Comparison of ENCODE assay signal across 16 cellular contexts in genomic region chr11:61102667-61103491, GRCh38. TPM values are rescaled to one million over a fixed set of nuclear protein-coding genes. Genes with fewer than 3 reads are reported as not detected.
DNase-seq lines count a peak whose midpoint lies in the region; ATAC-seq and TF ChIP-seq lines count a peak whose summit lies in the region.
"Had no signal": no experiment of that assay in that cellular context is flagged by ENCODE, and none has a peak within 500 bp of the region (broad histone marks: within the 10 kb centered on the region; RNA-seq: fewer than 3 reads in every experiment).

No MANE protein-coding gene starts in this region.

- peak overlapping the region; percentile 100 for H3K4me3 ChIP-seq in naive thymus-derived CD4-positive, alpha-beta T cell (ENCODE audit: low read length)
- H3K4me3 ChIP-seq in upper lobe of right lung = peak overlapping the region; percentile 35
- H3K4me3 ChIP-seq: smooth muscle cell had no signal

- intact Hi-C loops in activated naive CD4-positive, alpha-beta T cell treated with anti-CD3 and anti-CD28 coated beads for 36 hours (cut with micrococcal nuclease) = loop anchor here (1.0 to 2.0 kb wide), 8 partner anchors 8 to 188 kb away; partner anchors contain the start of gene TMEM109
- intact Hi-C loops in naive thymus-derived CD4-positive, alpha-beta T cell (cut with micrococcal nuclease) = loop anchor here (1.0 to 5.0 kb wide), 11 partner anchors 8 to 133 kb away; partner anchors contain the start of gene CD6 (in 1 of the 2)
- intact Hi-C loops in upper lobe of right lung (cut with DNase I) = no loop called here

- ATAC-seq in naive thymus-derived CD4-positive, alpha-beta T cell = peak; percentile 28
- ATAC-seq in upper lobe of right lung (peak; percentile 39), omental fat pad (ENCODE audit: low FRiP score) (no peak)

- no peak for TF ChIP-seq CTCF in upper lobe of right lung (IDR thresholded peaks at IDR 0.05)
- no peak for TF ChIP-seq CTCF in HFFc6 (IDR thresholded peaks at IDR 0.05)
- no peak for TF ChIP-seq CTCF in omental fat pad (IDR thresholded peaks at IDR 0.05)

- H3K36me3 ChIP-seq in naive thymus-derived CD4-positive, alpha-beta T cell (ENCODE audit: control insufficient read depth in 2 of 3, insufficient read depth in 3 of 3, low read length in 3 of 3) = peaks cover 0 to 39% (median 7%) of the 10 kb centered on the region in 3 experiments
- H3K36me3 ChIP-seq in upper lobe of right lung = no peaks in the 10 kb centered on the region

- no peaks in the 10 kb centered on the region for H3K27me3 Mint-ChIP-seq in activated naive CD4-positive, alpha-beta T cell treated with anti-CD3 and anti-CD28 coated beads for 36 hours (ENCODE audit: low read depth)
- no peaks in the 10 kb centered on the region for H3K27me3 Mint-ChIP-seq in activated naive CD8-positive, alpha-beta T cell treated with anti-CD3 and anti-CD28 coated beads for 36 hours
- no peaks in the 10 kb centered on the region for H3K27me3 Mint-ChIP-seq in naive thymus-derived CD4-positive, alpha-beta T cell
- peaks cover 13% of the 10 kb centered on the region for H3K27me3 Mint-ChIP-seq in HFFc6 (ENCODE audit: insufficient read depth)

- CTCF ChIA-PET in activated naive CD4-positive, alpha-beta T cell treated with anti-CD3 and anti-CD28 coated beads for 36 hours (lab: Charles Lee) = interaction anchor here (1.5 kb wide), 1 partner anchor 10 kb away, joined by 3 read pairs; no protein-coding TSS in a partner anchor
- CTCF ChIA-PET in naive thymus-derived CD4-positive, alpha-beta T cell (lab: Charles Lee) = interaction anchor here (0.7 to 1.6 kb wide), 3 partner anchors 22 to 121 kb away, joined by 3 to 6 read pairs (median 4); no protein-coding TSS in a partner anchor

- H3K27ac Mint-ChIP-seq in activated naive CD4-positive, alpha-beta T cell treated with anti-CD3 and anti-CD28 coated beads for 36 hours = no peak overlapping the region
- no peak overlapping the region for H3K27ac Mint-ChIP-seq in activated naive CD8-positive, alpha-beta T cell treated with anti-CD3 and anti-CD28 coated beads for 36 hours
- no peak overlapping the region for H3K27ac Mint-ChIP-seq in naive thymus-derived CD4-positive, alpha-beta T cell
- H3K27ac Mint-ChIP-seq in HFFc6 = no peak overlapping the region

- POLR2A ChIA-PET in naive thymus-derived CD4-positive, alpha-beta T cell (lab: Charles Lee) = interaction anchor here (0.7 to 2.6 kb wide), 23 partner anchors 10 to 168 kb away, joined by 3 to 45 read pairs (median 5); partner anchors contain the start of gene VPS37C

- peaks cover 30% of the 10 kb centered on the region for H3K4me1 Mint-ChIP-seq in activated naive CD4-positive, alpha-beta T cell treated with anti-CD3 and anti-CD28 coated beads for 36 hours (ENCODE audit: low read depth)
- peaks cover 29% of the 10 kb centered on the region for H3K4me1 Mint-ChIP-seq in activated naive CD8-positive, alpha-beta T cell treated with anti-CD3 and anti-CD28 coated beads for 36 hours
- H3K4me1 Mint-ChIP-seq in naive thymus-derived CD4-positive, alpha-beta T cell = peaks cover 16 to 48% (median 40%) of the 10 kb centered on the region in 7 donors
- no peaks in the 10 kb centered on the region for H3K4me1 Mint-ChIP-seq in HFFc6 (ENCODE audit: low read depth)

- no peaks in the 10 kb centered on the region for H3K27me3 ChIP-seq in naive thymus-derived CD4-positive, alpha-beta T cell (ENCODE audit: control insufficient read depth in 2 of 2, insufficient read depth in 2 of 2, low read length in 2 of 2)
- H3K27me3 ChIP-seq in upper lobe of right lung = peaks cover 4% of the 10 kb centered on the region

- H3K4me1 ChIP-seq in naive thymus-derived CD4-positive, alpha-beta T cell (ENCODE audit: control insufficient read depth in 2 of 2, insufficient read depth in 2 of 2, low read length in 2 of 2) = peaks cover 39 to 45% of the 10 kb centered on the region in 2 donors
- H3K4me1 ChIP-seq in upper lobe of right lung = no peaks in the 10 kb centered on the region

- DNase-seq in activated naive CD4-positive, alpha-beta T cell treated with anti-CD3 and anti-CD28 coated beads for 36 hours = peak; percentile 67
- no peak for DNase-seq in activated naive CD4-positive, alpha-beta T cell treated with anti-CD3 and anti-CD28 coated beads, Interleukin-2, amount 50 U/mL, for 16 hours
- peak; percentile 46 for DNase-seq in activated naive CD8-positive, alpha-beta T cell treated with anti-CD3 and anti-CD28 coated beads for 36 hours
- peak in 3 of 9 donors; percentile 39 to 47 (median 40) for DNase-seq in naive thymus-derived CD4-positive, alpha-beta T cell
- DNase-seq in upper lobe of right lung (peak; percentile 50), HFFc6 (no peak), T1000 (lab: John Stamatoyannopoulos, UW) (no peak), omental fat pad (ENCODE audit: low spot score) (no peak)
- DNase-seq: GOT3, NCI-H1105, NCI-H524 treated with DMSO at 0.1 percent for 48 hours had no signal

- H3K4me3 Mint-ChIP-seq in activated naive CD4-positive, alpha-beta T cell treated with anti-CD3 and anti-CD28 coated beads for 36 hours = no peak overlapping the region
- no peak overlapping the region for H3K4me3 Mint-ChIP-seq in activated naive CD8-positive, alpha-beta T cell treated with anti-CD3 and anti-CD28 coated beads for 36 hours
- H3K4me3 Mint-ChIP-seq in naive thymus-derived CD4-positive, alpha-beta T cell = peak overlapping the region in 1 of 10 donors; percentile 97
- no peak overlapping the region for H3K4me3 Mint-ChIP-seq in HFFc6

- no peaks in the 10 kb centered on the region for H3K9me3 ChIP-seq in naive thymus-derived CD4-positive, alpha-beta T cell (ENCODE audit: control insufficient read depth in 2 of 3, low read length in 3 of 3)
- H3K9me3 ChIP-seq in upper lobe of right lung = no peaks in the 10 kb centered on the region

- no peaks in the 10 kb centered on the region for H3K9me3 Mint-ChIP-seq in activated naive CD4-positive, alpha-beta T cell treated with anti-CD3 and anti-CD28 coated beads for 36 hours
- no peaks in the 10 kb centered on the region for H3K9me3 Mint-ChIP-seq in activated naive CD8-positive, alpha-beta T cell treated with anti-CD3 and anti-CD28 coated beads for 36 hours
- no peaks in the 10 kb centered on the region for H3K9me3 Mint-ChIP-seq in naive thymus-derived CD4-positive, alpha-beta T cell
- no peaks in the 10 kb centered on the region for H3K9me3 Mint-ChIP-seq in HFFc6

- peaks cover 43% of the 10 kb centered on the region for H3K36me3 Mint-ChIP-seq in activated naive CD4-positive, alpha-beta T cell treated with anti-CD3 and anti-CD28 coated beads for 36 hours (ENCODE audit: low read depth)
- peaks cover 40% of the 10 kb centered on the region for H3K36me3 Mint-ChIP-seq in activated naive CD8-positive, alpha-beta T cell treated with anti-CD3 and anti-CD28 coated beads for 36 hours
- H3K36me3 Mint-ChIP-seq in naive thymus-derived CD4-positive, alpha-beta T cell = peaks cover 11 to 33% (median 13%) of the 10 kb centered on the region in 5 donors
- H3K36me3 Mint-ChIP-seq in HFFc6 (ENCODE audit: low read depth) = no peaks in the 10 kb centered on the region

- peak overlapping the region; percentile 98 for H3K27ac ChIP-seq in naive thymus-derived CD4-positive, alpha-beta T cell (ENCODE audit: low read depth, low read length)
- peak overlapping the region; percentile 30 for H3K27ac ChIP-seq in upper lobe of right lung

RNA-seq across cellular contexts. Expression of gene CD5, which starts 0.6 kb away (rescaled TPM):
- total RNA-seq in activated naive CD4-positive, alpha-beta T cell treated with anti-CD3 and anti-CD28 coated beads for 36 hours = 100 to 1,000 TPM; 228 to 232 TPM
- total RNA-seq in activated naive CD8-positive, alpha-beta T cell treated with anti-CD3 and anti-CD28 coated beads for 36 hours = 100 to 1,000 TPM; 196 to 197 TPM
- total RNA-seq in naive thymus-derived CD4-positive, alpha-beta T cell = 100 to 1,000 TPM; 180 to 399 (median 224) TPM
- polyA plus RNA-seq in naive thymus-derived CD4-positive, alpha-beta T cell = 100 to 1,000 TPM; 217 to 371 TPM
- total RNA-seq in upper lobe of right lung (2.5 TPM), omental fat pad (1 to 10 TPM in 3 of 4 donors, under 1 TPM in 1; 0.37 to 5.4 (median 2.0) TPM)
- total RNA-seq in HFFc6 (2021; fragmentation: NEBNext Ultra II Directional; extraction: Animal tissue kit (Norgen Biotek cat#: 25700)) = not detected
- total RNA-seq: Daoy, fibroblast of villous mesenchyme, HT1080, myocyte, smooth muscle cell had no signal

RNA-seq across cellular contexts. Expression of gene VPS37C, which starts 58.3 kb away (rescaled TPM):
- 1 to 10 TPM; 8.5 to 8.9 TPM for total RNA-seq in activated naive CD4-positive, alpha-beta T cell treated with anti-CD3 and anti-CD28 coated beads for 36 hours
- 1 to 10 TPM; 8.1 to 8.8 TPM for total RNA-seq in activated naive CD8-positive, alpha-beta T cell treated with anti-CD3 and anti-CD28 coated beads for 36 hours
- total RNA-seq in naive thymus-derived CD4-positive, alpha-beta T cell = 10 to 100 TPM in 1 of 5 experiments, 1 to 10 TPM in 4; 4.1 to 12.0 (median 7.9) TPM
- under 1 TPM; 0.31 to 0.82 TPM for polyA plus RNA-seq in naive thymus-derived CD4-positive, alpha-beta T cell
- 30.2 TPM for total RNA-seq in upper lobe of right lung
- 10 to 100 TPM; 14.6 to 17.0 (median 16.0) TPM for total RNA-seq in HFFc6 (2021; fragmentation: NEBNext Ultra II Directional; extraction: Animal tissue kit (Norgen Biotek cat#: 25700))
- total RNA-seq in omental fat pad = 10 to 100 TPM in 3 of 4 donors, 1 to 10 TPM in 1; 9.3 to 17.5 (median 12.6) TPM

Comparison
In these comparisons a context has a peak if more than half of its experiments do, and no peak if none do; other contexts are left out.
1. DNase-seq: peak in activated naive CD4-positive, alpha-beta T cell treated with anti-CD3 and anti-CD28 coated beads for 36 hours (single experiment), activated naive CD8-positive, alpha-beta T cell treated with anti-CD3 and anti-CD28 coated beads for 36 hours (single experiment) and upper lobe of right lung (single experiment); none in activated naive CD4-positive, alpha-beta T cell treated with anti-CD3 and anti-CD28 coated beads, Interleukin-2, amount 50 U/mL, for 16 hours (single experiment), HFFc6 (single experiment), T1000 (single experiment) and omental fat pad (single experiment).
2. RNA of gene CD5, which starts 0.6 kb away (total RNA-seq): 228 to 232 TPM in activated naive CD4-positive, alpha-beta T cell treated with anti-CD3 and anti-CD28 coated beads for 36 hours, 180 to 399 TPM in naive thymus-derived CD4-positive, alpha-beta T cell and 196 to 197 TPM in activated naive CD8-positive, alpha-beta T cell treated with anti-CD3 and anti-CD28 coated beads for 36 hours; 2.5 TPM in upper lobe of right lung (single experiment), 0.37 to 5.4 TPM in omental fat pad and not detected in HFFc6; every median in the first group is over 10 times any median in the second.